19 cellular contexts compared by ENCODE assay signal in genomic region chrX:11395859-11396258, GRCh38.
"Had no signal": no experiment of that assay in that cellular context is flagged by ENCODE, and none has a peak within 500 bp of the region (broad histone marks: within the 10 kb centered on the region; RNA-seq: fewer than 3 reads in every experiment).

No MANE protein-coding gene starts in this region.

- H3K9me3 Mint-ChIP-seq: stimulated activated effector memory CD8-positive, alpha-beta T cell treated with anti-CD3 and anti-CD28 coated beads, Interleukin-12 subunit alpha, Interleukin-12 subunit beta, amount 100 ng/mL, for 72 hours had no signal

- H3K27ac Mint-ChIP-seq: naive thymus-derived CD4-positive, alpha-beta T cell; nephron progenitor cell; stimulated activated effector memory CD8-positive, alpha-beta T cell treated with anti-CD3 and anti-CD28 coated beads, Interleukin-12 subunit alpha, Interleukin-12 subunit beta, amount 100 ng/mL, for 72 hours had no signal

- H3K4me3 Mint-ChIP-seq: naive thymus-derived CD4-positive, alpha-beta T cell; nephron progenitor cell; stimulated activated effector memory CD8-positive, alpha-beta T cell treated with anti-CD3 and anti-CD28 coated beads, Interleukin-12 subunit alpha, Interleukin-12 subunit beta, amount 100 ng/mL, for 72 hours had no signal

- H3K36me3 ChIP-seq: suprapubic skin, tibial nerve had no signal

- H3K9me3 ChIP-seq: suprapubic skin, tibial nerve had no signal

- H2AFZ ChIP-seq: hepatocyte had no signal

- H3K4me3 ChIP-seq: hepatocyte, lung, suprapubic skin, tibial nerve had no signal

- DNase-seq: dermis blood vessel endothelial cell; erythroblast; foreskin melanocyte; head of caudate nucleus; left colon; left ventricle myocardium superior; mesendoderm; naive thymus-derived CD4-positive, alpha-beta T cell; nephron progenitor cell; right cardiac atrium; stimulated activated CD4-positive, alpha-beta T cell treated with anti-CD3 and anti-CD28 coated beads, Interleukin-4, amount 100 ng/mL, for 1 hour; stimulated activated CD8-positive, alpha-beta memory T cell treated with anti-CD3 and anti-CD28 coated beads, Interleukin-4, amount 100 ng/mL, for 48 hours; stimulated activated naive CD8-positive, alpha-beta T cell treated with anti-CD3 and anti-CD28 coated beads, Interleukin-15, Interleukin-2, amounts not matched to agents 100 U/mL and 50 U/mL, for 24 hours had no signal

- H3K27me3 ChIP-seq: hepatocyte, suprapubic skin, tibial nerve had no signal

- H3K79me2 ChIP-seq: hepatocyte had no signal

- ATAC-seq: left colon; left ventricle myocardium superior; naive thymus-derived CD4-positive, alpha-beta T cell; right cardiac atrium; stimulated activated effector memory CD8-positive, alpha-beta T cell treated with anti-CD3 and anti-CD28 coated beads, Interleukin-12 subunit alpha, Interleukin-12 subunit beta, amount 100 ng/mL, for 72 hours; stimulated activated naive CD8-positive, alpha-beta T cell treated with anti-CD3 and anti-CD28 coated beads, Interleukin-15, Interleukin-2, amounts not matched to agents 100 U/mL and 50 U/mL, for 24 hours had no signal

- H3K4me1 Mint-ChIP-seq: naive thymus-derived CD4-positive, alpha-beta T cell; nephron progenitor cell; stimulated activated effector memory CD8-positive, alpha-beta T cell treated with anti-CD3 and anti-CD28 coated beads, Interleukin-12 subunit alpha, Interleukin-12 subunit beta, amount 100 ng/mL, for 72 hours had no signal

- FAIRE-seq: colon had no signal

- H3K4me2 ChIP-seq: hepatocyte had no signal

- H3K27me3 Mint-ChIP-seq: naive thymus-derived CD4-positive, alpha-beta T cell had no signal

- H3K36me3 Mint-ChIP-seq: naive thymus-derived CD4-positive, alpha-beta T cell; stimulated activated effector memory CD8-positive, alpha-beta T cell treated with anti-CD3 and anti-CD28 coated beads, Interleukin-12 subunit alpha, Interleukin-12 subunit beta, amount 100 ng/mL, for 72 hours had no signal

- H3K4me1 ChIP-seq: suprapubic skin, tibial nerve had no signal

- H3K27ac ChIP-seq: hepatocyte, suprapubic skin had no signal
